10 cellular contexts compared by ENCODE assay signal in the genomic region with DNA sequence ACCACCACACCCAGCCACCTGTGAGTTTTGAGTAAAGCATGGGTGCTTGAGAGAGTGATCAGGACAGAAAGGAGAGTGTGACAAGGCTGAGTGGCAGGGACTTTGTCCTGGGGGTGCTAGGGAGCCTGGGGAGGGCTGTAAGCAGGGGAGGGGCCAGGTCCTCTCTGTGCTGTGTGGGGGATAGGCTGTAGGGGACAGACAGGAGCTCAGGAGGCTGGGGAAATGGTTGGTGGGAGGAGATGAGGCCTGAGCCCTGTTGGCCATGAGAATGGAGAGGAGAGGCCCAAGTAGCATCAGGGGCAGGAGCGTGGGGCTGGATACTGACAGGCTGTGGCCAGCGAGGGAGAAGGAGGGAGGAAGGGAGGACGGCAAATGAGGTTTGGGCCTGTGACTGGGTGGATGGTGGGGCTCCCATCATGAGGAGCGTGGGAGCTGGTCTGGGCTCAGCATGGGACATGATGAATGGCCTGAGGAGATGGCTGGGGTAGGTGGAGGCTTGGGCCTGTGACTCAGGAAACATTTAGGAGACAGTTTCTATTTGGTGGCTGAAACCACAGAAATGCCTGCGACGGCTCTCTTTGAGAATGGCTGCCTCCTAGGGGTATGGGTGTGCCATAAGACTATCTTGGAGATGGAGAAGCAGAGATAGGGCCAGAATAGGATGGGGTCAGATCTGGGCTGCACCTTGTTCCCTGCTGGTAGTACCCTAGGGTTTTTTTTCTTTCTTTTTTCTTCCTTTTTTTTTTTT. TPM values are rescaled to one million over a fixed set of nuclear protein-coding genes. Genes with fewer than 3 reads are reported as not detected.
DNase-seq lines count a peak whose midpoint lies in the region; ATAC-seq and TF ChIP-seq lines count a peak whose summit lies in the region.
"Had no signal": no experiment of that assay in that cellular context is flagged by ENCODE, and none has a peak within 500 bp of the region (broad histone marks: within the 10 kb centered on the region; RNA-seq: fewer than 3 reads in every experiment).

No MANE protein-coding gene starts in this region.

- no peak for TF ChIP-seq CTCF in WTC11 (IDR thresholded peaks at IDR 0.05)

- ATAC-seq in HG02798 (IDR thresholded peaks at IDR 0.05; ENCODE audit: poor library complexity, unreplicated experiment) (peak; percentile 18), WTC11 (no peak), memory B cell (ENCODE audit: low read depth) (peak; percentile 18), GM19452 (IDR thresholded peaks at IDR 0.05; ENCODE audit: unreplicated experiment) (no peak), GM21528 (IDR thresholded peaks at IDR 0.05; ENCODE audit: low FRiP score, unreplicated experiment) (no peak)

- POLR2A ChIA-PET in WTC11 (lab: Charles Lee): interaction anchor here (1.7 kb wide), 1 partner anchor 18 kb away, joined by 6 read pairs; no protein-coding TSS in a partner anchor

- CTCF ChIA-PET in WTC11 (lab: Charles Lee): interaction anchor here (1.0 to 7.6 kb wide), 4 partner anchors 12 to 27 kb away, joined by 3 to 70 read pairs (median 4); a partner anchor contains a TSS

- H3K27me3 Mint-ChIP-seq in WTC11 (ENCODE audit: low read depth): peaks cover 4% of the 10 kb centered on the region; the same call in 1 of the 2 replicates
- peaks cover 14% of the 10 kb centered on the region for H3K27me3 Mint-ChIP-seq in memory B cell

- H3K9me3 Mint-ChIP-seq in WTC11: no peaks in the 10 kb centered on the region
- H3K9me3 Mint-ChIP-seq in memory B cell: no peaks in the 10 kb centered on the region

- DNase-seq in D341Med (ENCODE audit: low spot score) (peak; percentile 32), WTC11 (ENCODE audit: low spot score) (no peak), memory B cell (ENCODE audit: low spot score in 2 of 2) (no peak), NCI-H446 treated with DMSO at 0.1 percent for 48 hours (lab: John Stamatoyannopoulos, UW) (no peak), HCEC 1CT (no peak)
- DNase-seq: esophagus squamous epithelium, NCI-H2227 treated with DMSO at 0.1 percent for 48 hours had no signal

- H3K36me3 Mint-ChIP-seq in WTC11: peaks cover 30% of the 10 kb centered on the region
- H3K36me3 Mint-ChIP-seq in memory B cell: no peaks in the 10 kb centered on the region

- peak overlapping the region; percentile 36; the same call in 1 of the 2 replicates for H3K4me3 Mint-ChIP-seq in WTC11
- peak overlapping the region; percentile 85 for H3K4me3 Mint-ChIP-seq in memory B cell

- peaks cover 29% of the 10 kb centered on the region for H3K4me1 Mint-ChIP-seq in WTC11
- H3K4me1 Mint-ChIP-seq in memory B cell: peaks cover 19% of the 10 kb centered on the region

- H3K27ac Mint-ChIP-seq in WTC11 (peak overlapping the region; percentile 87), memory B cell (peak overlapping the region; percentile 9)

TF ChIP-seq in WTC11, 78 proteins besides CTCF, POLR2A, EP300 and RAD21 (continues in another document):
- TF ChIP-seq, protein P1, sequence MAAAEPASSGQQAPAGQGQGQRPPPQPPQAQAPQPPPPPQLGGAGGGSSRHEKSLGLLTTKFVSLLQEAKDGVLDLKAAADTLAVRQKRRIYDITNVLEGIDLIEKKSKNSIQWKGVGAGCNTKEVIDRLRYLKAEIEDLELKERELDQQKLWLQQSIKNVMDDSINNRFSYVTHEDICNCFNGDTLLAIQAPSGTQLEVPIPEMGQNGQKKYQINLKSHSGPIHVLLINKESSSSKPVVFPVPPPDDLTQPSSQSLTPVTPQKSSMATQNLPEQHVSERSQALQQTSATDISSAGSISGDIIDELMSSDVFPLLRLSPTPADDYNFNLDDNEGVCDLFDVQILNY (CRISPR knock-in tag; IDR thresholded peaks at IDR 0.05): no peak
- TF ChIP-seq GABPB1 (CRISPR knock-in tag; IDR thresholded peaks at IDR 0.05) (no peak), ZNF317 (CRISPR knock-in tag; IDR thresholded peaks at IDR 0.05; ENCODE audit: borderline replicate concordance, low read depth) (no peak), ETV6 (CRISPR knock-in tag; IDR thresholded peaks at IDR 0.05) (no peak), NR1H2 (CRISPR knock-in tag; IDR thresholded peaks at IDR 0.05) (no peak), NFYB (CRISPR knock-in tag; conservative IDR thresholded peaks at IDR 0.05; ENCODE audit: low read depth) (no peak), ZNF138 (CRISPR knock-in tag; conservative IDR thresholded peaks at IDR 0.05) (no peak), JAZF1 (CRISPR knock-in tag; IDR thresholded peaks at IDR 0.05) (no peak), GRHL2 (CRISPR knock-in tag; IDR thresholded peaks at IDR 0.05; ENCODE audit: insufficient replicate concordance, severe bottlenecking) (no peak)
- TF ChIP-seq, protein P2, sequence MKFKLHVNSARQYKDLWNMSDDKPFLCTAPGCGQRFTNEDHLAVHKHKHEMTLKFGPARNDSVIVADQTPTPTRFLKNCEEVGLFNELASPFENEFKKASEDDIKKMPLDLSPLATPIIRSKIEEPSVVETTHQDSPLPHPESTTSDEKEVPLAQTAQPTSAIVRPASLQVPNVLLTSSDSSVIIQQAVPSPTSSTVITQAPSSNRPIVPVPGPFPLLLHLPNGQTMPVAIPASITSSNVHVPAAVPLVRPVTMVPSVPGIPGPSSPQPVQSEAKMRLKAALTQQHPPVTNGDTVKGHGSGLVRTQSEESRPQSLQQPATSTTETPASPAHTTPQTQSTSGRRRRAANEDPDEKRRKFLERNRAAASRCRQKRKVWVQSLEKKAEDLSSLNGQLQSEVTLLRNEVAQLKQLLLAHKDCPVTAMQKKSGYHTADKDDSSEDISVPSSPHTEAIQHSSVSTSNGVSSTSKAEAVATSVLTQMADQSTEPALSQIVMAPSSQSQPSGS (CRISPR knock-in tag; IDR thresholded peaks at IDR 0.05; ENCODE audit: borderline replicate concordance, low read depth): no peak
- TF ChIP-seq, protein P3, sequence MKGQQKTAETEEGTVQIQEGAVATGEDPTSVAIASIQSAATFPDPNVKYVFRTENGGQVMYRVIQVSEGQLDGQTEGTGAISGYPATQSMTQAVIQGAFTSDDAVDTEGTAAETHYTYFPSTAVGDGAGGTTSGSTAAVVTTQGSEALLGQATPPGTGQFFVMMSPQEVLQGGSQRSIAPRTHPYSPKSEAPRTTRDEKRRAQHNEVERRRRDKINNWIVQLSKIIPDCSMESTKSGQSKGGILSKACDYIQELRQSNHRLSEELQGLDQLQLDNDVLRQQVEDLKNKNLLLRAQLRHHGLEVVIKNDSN (CRISPR knock-in tag; IDR thresholded peaks at IDR 0.05): no peak
- TF ChIP-seq, protein P4, sequence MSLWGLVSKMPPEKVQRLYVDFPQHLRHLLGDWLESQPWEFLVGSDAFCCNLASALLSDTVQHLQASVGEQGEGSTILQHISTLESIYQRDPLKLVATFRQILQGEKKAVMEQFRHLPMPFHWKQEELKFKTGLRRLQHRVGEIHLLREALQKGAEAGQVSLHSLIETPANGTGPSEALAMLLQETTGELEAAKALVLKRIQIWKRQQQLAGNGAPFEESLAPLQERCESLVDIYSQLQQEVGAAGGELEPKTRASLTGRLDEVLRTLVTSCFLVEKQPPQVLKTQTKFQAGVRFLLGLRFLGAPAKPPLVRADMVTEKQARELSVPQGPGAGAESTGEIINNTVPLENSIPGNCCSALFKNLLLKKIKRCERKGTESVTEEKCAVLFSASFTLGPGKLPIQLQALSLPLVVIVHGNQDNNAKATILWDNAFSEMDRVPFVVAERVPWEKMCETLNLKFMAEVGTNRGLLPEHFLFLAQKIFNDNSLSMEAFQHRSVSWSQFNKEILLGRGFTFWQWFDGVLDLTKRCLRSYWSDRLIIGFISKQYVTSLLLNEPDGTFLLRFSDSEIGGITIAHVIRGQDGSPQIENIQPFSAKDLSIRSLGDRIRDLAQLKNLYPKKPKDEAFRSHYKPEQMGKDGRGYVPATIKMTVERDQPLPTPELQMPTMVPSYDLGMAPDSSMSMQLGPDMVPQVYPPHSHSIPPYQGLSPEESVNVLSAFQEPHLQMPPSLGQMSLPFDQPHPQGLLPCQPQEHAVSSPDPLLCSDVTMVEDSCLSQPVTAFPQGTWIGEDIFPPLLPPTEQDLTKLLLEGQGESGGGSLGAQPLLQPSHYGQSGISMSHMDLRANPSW (CRISPR knock-in tag; conservative IDR thresholded peaks at IDR 0.05; ENCODE audit: low read depth): no peak
- TF ChIP-seq, protein P5, sequence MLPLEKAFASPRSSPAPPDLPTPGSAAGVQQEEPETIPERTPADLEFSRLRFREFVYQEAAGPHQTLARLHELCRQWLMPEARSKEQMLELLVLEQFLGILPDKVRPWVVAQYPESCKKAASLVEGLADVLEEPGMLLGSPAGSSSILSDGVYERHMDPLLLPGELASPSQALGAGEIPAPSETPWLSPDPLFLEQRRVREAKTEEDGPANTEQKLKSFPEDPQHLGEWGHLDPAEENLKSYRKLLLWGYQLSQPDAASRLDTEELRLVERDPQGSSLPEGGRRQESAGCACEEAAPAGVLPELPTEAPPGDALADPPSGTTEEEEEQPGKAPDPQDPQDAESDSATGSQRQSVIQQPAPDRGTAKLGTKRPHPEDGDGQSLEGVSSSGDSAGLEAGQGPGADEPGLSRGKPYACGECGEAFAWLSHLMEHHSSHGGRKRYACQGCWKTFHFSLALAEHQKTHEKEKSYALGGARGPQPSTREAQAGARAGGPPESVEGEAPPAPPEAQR (CRISPR knock-in tag; IDR thresholded peaks at IDR 0.05): no peak
- TF ChIP-seq, protein P6, sequence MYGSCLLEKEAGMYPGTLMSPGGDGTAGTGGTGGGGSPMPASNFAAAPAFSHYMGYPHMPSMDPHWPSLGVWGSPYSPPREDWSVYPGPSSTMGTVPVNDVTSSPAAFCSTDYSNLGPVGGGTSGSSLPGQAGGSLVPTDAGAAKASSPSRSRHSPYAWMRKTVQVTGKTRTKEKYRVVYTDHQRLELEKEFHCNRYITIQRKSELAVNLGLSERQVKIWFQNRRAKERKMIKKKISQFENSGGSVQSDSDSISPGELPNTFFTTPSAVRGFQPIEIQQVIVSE (CRISPR knock-in tag; IDR thresholded peaks at IDR 0.05; ENCODE audit: borderline replicate concordance): no peak

RNA-seq across cellular contexts. Expression of a gene that starts 25.0 kb away (rescaled TPM):
- total RNA-seq in WTC11 (2021): 23.0 to 27.8 TPM (median 25.3 TPM) in 3 replicates

RNA-seq across cellular contexts. Expression of a gene that starts 27.1 kb away (rescaled TPM):
- total RNA-seq in WTC11 (2021): 207 to 226 TPM (median 223 TPM) in 3 replicates

RNA-seq across cellular contexts. Expression of a gene that starts 27.3 kb away (rescaled TPM):
- total RNA-seq in WTC11 (2021): 59.8 to 67.2 TPM (median 61.6 TPM) in 3 replicates

RNA-seq across cellular contexts. Expression of a gene that starts 36.9 kb away (rescaled TPM):
- total RNA-seq in WTC11 (2021): 1.1 to 1.4 TPM (median 1.1 TPM) in 3 replicates

RNA-seq across cellular contexts. Expression of a gene that starts 50.7 kb away (rescaled TPM):
- total RNA-seq in WTC11 (2021): 70.4 to 72.6 TPM (median 71.9 TPM) in 3 replicates

Comparison
In these comparisons a context has a peak if more than half of its experiments do, and no peak if none do; other contexts are left out.
1. ATAC-seq: peak in HG02798 (single experiment) and memory B cell (single experiment); none in WTC11 (single experiment), GM19452 (single experiment) and GM21528 (single experiment).